In genomic region chr20:36098364-36098763, GRCh38 we compare ENCODE assay signal across 8 cellular contexts. TPM values are rescaled to one million over a fixed set of nuclear protein-coding genes. Genes with fewer than 3 reads are reported as not detected.
DNase-seq lines count a peak whose midpoint lies in the region; ATAC-seq and TF ChIP-seq lines count a peak whose summit lies in the region.

No MANE protein-coding gene starts in this region.

- ATAC-seq in GM21381 (IDR thresholded peaks at IDR 0.05; ENCODE audit: unreplicated experiment) (peak; percentile 63), HG03521 (IDR thresholded peaks at IDR 0.05; ENCODE audit: unreplicated experiment) (no peak)

- H3K4me3 ChIP-seq in spleen = no peak overlapping the region

- no peaks in the 10 kb centered on the region for H3K36me3 ChIP-seq in spleen

- DNase-seq in NOMO-1 treated with dmso at 0.1 percent for 144 hours (lab: John Stamatoyannopoulos, UW; ENCODE audit: unreplicated experiment) = peak; percentile 85
- DNase-seq in fibroblast of gingiva (ENCODE audit: low read depth) = peak; percentile 66
- DNase-seq in spleen = no peak
- no peak for DNase-seq in immature natural killer cell
- DNase-seq in NCI-H187 (lab: John Stamatoyannopoulos, UW) = no peak
- DNase-seq in endothelial cell (ENCODE audit: low spot score) = no peak

- 0 to 7% (median 6%) methylated on average over 2 of the region's 2 CpGs for WGBS in spleen, 5 donors

- H3K27me3 ChIP-seq in spleen (replicated peaks in 1 of 7) = peaks cover 0 to 16% (median 2%) of the 10 kb centered on the region in 7 donors

- peaks cover 5 to 7% (median 6%) of the 10 kb centered on the region in 3 donors for H3K27me3 Mint-ChIP-seq in immature natural killer cell (ENCODE audit: low read depth in 3 of 3)
- H3K27me3 Mint-ChIP-seq in endothelial cell (ENCODE audit: unreplicated experiment) = peaks cover 7% of the 10 kb centered on the region

- H3K9me3 Mint-ChIP-seq in immature natural killer cell (no peaks in the 10 kb centered on the region), endothelial cell (ENCODE audit: unreplicated experiment) (no peaks in the 10 kb centered on the region)

- H3K27ac Mint-ChIP-seq in immature natural killer cell = no peak overlapping the region
- H3K27ac Mint-ChIP-seq in endothelial cell (ENCODE audit: unreplicated experiment) = no peak overlapping the region

- peak overlapping the region in 5 of 8 donors; percentile 31 to 66 (median 59) for H3K27ac ChIP-seq in spleen

- H3K4me3 Mint-ChIP-seq in immature natural killer cell = no peak overlapping the region
- H3K4me3 Mint-ChIP-seq in endothelial cell (ENCODE audit: unreplicated experiment) = no peak overlapping the region

- no peak for TF ChIP-seq CTCF in spleen (IDR thresholded peaks at IDR 0.05 in 8 of 11, conservative IDR thresholded peaks at IDR 0.05 in 3 of 11)
- no peak for TF ChIP-seq CTCF in endothelial cell (IDR thresholded peaks at IDR 0.05; ENCODE audit: unreplicated experiment)

- intact Hi-C loops in spleen (cut with DNase I; ENCODE audit: low total_unique reads) = no loop called here

- TF ChIP-seq POLR2A in spleen (IDR thresholded peaks at IDR 0.05) = no peak

- H3K36me3 Mint-ChIP-seq in immature natural killer cell (no peaks in the 10 kb centered on the region), endothelial cell (ENCODE audit: low read depth, unreplicated experiment) (peaks cover 4% of the 10 kb centered on the region)

- H3K4me1 Mint-ChIP-seq in immature natural killer cell (peaks cover 2 to 4% of the 10 kb centered on the region in 2 donors), endothelial cell (ENCODE audit: unreplicated experiment) (peaks cover 27% of the 10 kb centered on the region)

- H3K4me1 ChIP-seq in spleen = peaks cover 10 to 44% (median 31%) of the 10 kb centered on the region in 6 donors

- no peaks in the 10 kb centered on the region for H3K9me3 ChIP-seq in spleen

RNA-seq across cellular contexts. Expression of gene EPB41L1, which starts 56.2 kb away (rescaled TPM):
- total RNA-seq in spleen (10 to 100 TPM in 5 of 7 donors, 1 to 10 TPM in 2; 8.7 to 18.6 (median 16.2) TPM), endothelial cell (ENCODE audit: unreplicated experiment) (19.3 TPM)
- polyA plus RNA-seq in spleen (1 to 10 TPM; 1.5 to 2.6 (median 1.5) TPM), immature natural killer cell (not detected)

Comparison
In these comparisons a context has a peak if more than half of its experiments do, and no peak if none do; other contexts are left out.
1. DNase-seq: peak in NOMO-1 treated with dmso at 0.1 percent for 144 hours (single experiment) and fibroblast of gingiva (single experiment); none in spleen (single experiment), immature natural killer cell (0 of 3), NCI-H187 (0 of 2) and endothelial cell (single experiment).